In the genomic region with DNA sequence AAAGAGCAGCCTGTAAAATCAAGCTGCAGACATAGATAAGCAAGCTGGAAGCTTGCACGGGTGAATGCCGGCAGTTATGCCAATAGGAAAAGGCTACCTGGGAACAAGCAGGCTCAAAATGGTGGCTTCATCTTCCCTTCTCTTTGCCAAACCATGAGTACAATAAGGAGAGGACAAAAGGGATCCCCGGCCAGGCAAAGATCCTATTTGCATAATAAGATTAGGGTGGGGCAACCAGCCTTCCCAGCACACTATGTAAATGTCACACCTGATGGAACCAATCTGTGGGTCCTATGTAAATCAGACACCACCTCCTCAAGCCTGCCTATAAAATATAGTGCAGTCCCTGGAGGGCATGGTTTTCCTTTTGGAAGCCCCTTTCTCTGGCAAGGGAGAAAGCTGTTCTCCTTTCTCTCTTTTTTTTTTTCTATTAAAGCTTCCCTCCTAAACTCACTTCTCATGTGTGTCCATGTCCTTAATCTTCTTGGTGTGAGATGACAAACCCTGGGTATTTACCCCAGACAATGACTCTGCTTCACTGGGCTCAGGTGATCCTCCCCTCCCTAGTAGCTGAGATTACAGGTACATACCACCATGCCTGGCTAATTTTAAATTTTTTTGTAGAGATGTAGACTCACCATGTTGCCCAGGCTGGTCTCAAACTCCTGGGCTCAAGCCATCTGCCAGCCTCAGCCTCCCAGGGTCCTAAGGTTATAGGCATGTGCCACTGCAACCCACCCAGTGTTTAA, we compare ENCODE assay signal across 16 cellular contexts.
A peak's percentile ranks its signal among the peaks of the same experiment; 100 is the strongest.
DNase-seq lines count a peak whose midpoint lies in the region; ATAC-seq and TF ChIP-seq lines count a peak whose summit lies in the region.
"Had no signal": no experiment of that assay in that cellular context is flagged by ENCODE, and none has a peak within 500 bp of the region (broad histone marks: within the 10 kb centered on the region; RNA-seq: fewer than 3 reads in every experiment).

No MANE protein-coding gene starts in this region.

- no peak for DNase-seq in DND-41
- DNase-seq in NAMALWA (ENCODE audit: low spot score) = peak; percentile 52
- peak; percentile 55 for DNase-seq in OCI-M1 (lab: John Stamatoyannopoulos, UW)
- peak; percentile 62 for DNase-seq in iPS-NIHi7 (ENCODE audit: extremely low spot score)
- no peak for DNase-seq in activated gamma-delta T cell treated with Interleukin-2 at 50 U/mL for 16 hours
- no peak for DNase-seq in hepatic stellate cell (ENCODE audit: low spot score)
- no peak for DNase-seq in central memory CD4-positive, alpha-beta T cell
- DNase-seq: activated CD4-positive, alpha-beta T cell treated with anti-CD3 and anti-CD28 coated beads for 36 hours; aorta; CD4-positive, CD25-positive, alpha-beta regulatory T cell; effector memory CD4-positive, alpha-beta T cell; SHP77 treated with DMSO at 0.1 percent for 48 hours; stimulated activated CD4-positive, alpha-beta T cell treated with anti-CD3 and anti-CD28 coated beads, Interleukin-4, amount 100 ng/mL, for 1 hour; stimulated activated naive CD8-positive, alpha-beta T cell treated with anti-CD3 and anti-CD28 coated beads, Interleukin-15, amount 100 ng/mL, for 72 hours had no signal

- H3K4me1 ChIP-seq in DND-41 (ENCODE audit: insufficient read depth, low read length) = no peaks in the 10 kb centered on the region
- H3K4me1 ChIP-seq: prostate gland had no signal

- no peak overlapping the region for H3K4me2 ChIP-seq in DND-41 (ENCODE audit: insufficient read depth, low read length)

- H3K9ac ChIP-seq in DND-41 (ENCODE audit: low read depth, low read length) = no peak overlapping the region

- H4K20me1 ChIP-seq in DND-41 (ENCODE audit: insufficient read depth, low read length) = no peaks in the 10 kb centered on the region

- ATAC-seq in DND-41 (ENCODE audit: insufficient read depth, low read depth) = peak; percentile 56; the same call in 1 of the 3 replicates
- no peak for ATAC-seq in GM18909 (IDR thresholded peaks at IDR 0.05; ENCODE audit: poor library complexity, unreplicated experiment)
- ATAC-seq: activated CD4-positive, alpha-beta T cell treated with anti-CD3 and anti-CD28 coated beads for 36 hours; stimulated activated naive CD8-positive, alpha-beta T cell treated with anti-CD3 and anti-CD28 coated beads, Interleukin-15, amount 100 ng/mL, for 72 hours had no signal

- H3K27ac ChIP-seq in DND-41 (ENCODE audit: low read length) = no peak overlapping the region
- H3K27ac ChIP-seq: prostate gland had no signal

- H3K36me3 ChIP-seq in DND-41 (ENCODE audit: insufficient read depth, low read length) = no peaks in the 10 kb centered on the region
- H3K36me3 ChIP-seq: prostate gland had no signal

- no peak for TF ChIP-seq CTCF in DND-41 (IDR thresholded peaks at IDR 0.05; ENCODE audit: borderline replicate concordance, extremely low read depth, low read length, poor library complexity, severe bottlenecking)

- H3K27me3 ChIP-seq in DND-41 (ENCODE audit: insufficient read depth, low read length, poor library complexity) = no peaks in the 10 kb centered on the region

- H3K9me3 ChIP-seq in DND-41 (ENCODE audit: insufficient read depth, low read length, severe bottlenecking) = no peaks in the 10 kb centered on the region
- H3K9me3 ChIP-seq: prostate gland had no signal

- H2AFZ ChIP-seq in DND-41 (ENCODE audit: low read depth, low read length) = no peak overlapping the region

- no peaks in the 10 kb centered on the region for H3K79me2 ChIP-seq in DND-41 (ENCODE audit: insufficient read depth, low read length)

- H3K4me3 ChIP-seq in DND-41 (ENCODE audit: low read depth in 1 of 2, low read length in 2 of 2) = no peak overlapping the region
- H3K4me3 ChIP-seq: prostate gland had no signal

Comparison
In these comparisons a context has a peak if more than half of its experiments do, and no peak if none do; other contexts are left out.
1. DNase-seq: peak in NAMALWA (single experiment), OCI-M1 (single experiment) and iPS-NIHi7 (single experiment); none in DND-41 (single experiment), activated gamma-delta T cell treated with Interleukin-2 at 50 U/mL for 16 hours (single experiment), hepatic stellate cell (single experiment) and central memory CD4-positive, alpha-beta T cell (single experiment).